ENCODE assay signal across 9 cellular contexts in the genomic region with DNA sequence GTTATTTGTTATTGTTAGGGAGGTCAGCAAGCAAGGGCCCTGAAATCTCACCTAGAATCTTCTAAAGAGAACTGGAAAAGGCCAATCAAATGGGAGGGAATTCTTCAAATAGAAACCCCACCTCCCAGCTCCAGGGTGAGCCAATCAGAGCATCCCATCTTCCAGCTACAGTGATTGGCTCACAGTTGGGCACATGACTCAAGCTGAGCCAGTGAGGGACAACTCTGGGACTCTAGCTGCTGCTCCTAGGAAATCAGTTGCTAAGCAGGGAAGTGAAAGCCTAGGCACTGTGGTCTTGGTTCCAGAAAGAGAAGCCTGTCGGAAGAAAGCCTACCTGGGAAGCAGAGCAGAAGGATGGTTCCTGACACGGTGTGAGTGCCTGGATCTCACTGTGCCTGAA. TPM values are rescaled to one million over a fixed set of nuclear protein-coding genes. Genes with fewer than 3 reads are reported as not detected.
DNase-seq lines count a peak whose midpoint lies in the region; ATAC-seq and TF ChIP-seq lines count a peak whose summit lies in the region.
"Had no signal": no experiment of that assay in that cellular context is flagged by ENCODE, and none has a peak within 500 bp of the region (broad histone marks: within the 10 kb centered on the region; RNA-seq: fewer than 3 reads in every experiment).

No MANE protein-coding gene starts in this region.

- no peak overlapping the region for H3K4me3 ChIP-seq in brain microvascular endothelial cell (ENCODE audit: low read depth, low read length)

- no peak overlapping the region for H3K27ac ChIP-seq in brain microvascular endothelial cell

- no peaks in the 10 kb centered on the region for H3K4me1 Mint-ChIP-seq in activated T-helper 1 cell treated with anti-CD3 and anti-CD28 coated beads, Interleukin-12 subunit alpha, Interleukin-12 subunit beta, Interleukin-2, Interleukin-4 antibody, amounts not matched to agents 30 ng/mL and 10 ng/mL and 1 ng/mL, durations not matched to agents 14 hours and 24 hours and 36 hours (ENCODE audit: low read depth)

- ATAC-seq in HG03439 (IDR thresholded peaks at IDR 0.05; ENCODE audit: unreplicated experiment), result no peak
- ATAC-seq: esophagus mucosa had no signal

- no peak overlapping the region for H3K4me3 Mint-ChIP-seq in activated T-helper 1 cell treated with anti-CD3 and anti-CD28 coated beads, Interleukin-12 subunit alpha, Interleukin-12 subunit beta, Interleukin-2, Interleukin-4 antibody, amounts not matched to agents 30 ng/mL and 10 ng/mL and 1 ng/mL, durations not matched to agents 14 hours and 24 hours and 36 hours

- H3K27me3 ChIP-seq in brain microvascular endothelial cell (replicated peaks), result peaks cover 22% of the 10 kb centered on the region

- in situ Hi-C loops in brain microvascular endothelial cell (cut with HindIII; ENCODE audit: low pct_ligation_motif_present, low sequenced_read_pairs), result no loop called here

- DNase-seq in NCI-H2227 (lab: John Stamatoyannopoulos, UW; ENCODE audit: unreplicated experiment) (peak; percentile 18), NCI-H2227 treated with DMSO at 0.1 percent for 48 hours (lab: John Stamatoyannopoulos, UW) (no peak), NCI-H2081 treated with DMSO at 0.1 percent for 48 hours (lab: John Stamatoyannopoulos, UW) (peak; percentile 8), brain microvascular endothelial cell (peak; percentile 30), pons (ENCODE audit: low spot score) (peak; percentile 43), activated gamma-delta T cell treated with Interleukin-2 at 50 U/mL for 16 hours (no peak)
- no peak for DNase-seq in activated T-helper 1 cell treated with anti-CD3 and anti-CD28 coated beads, Interleukin-12 subunit alpha, Interleukin-12 subunit beta, Interleukin-2, Interleukin-4 antibody, amounts not matched to agents 30 ng/mL and 10 ng/mL and 1 ng/mL, durations not matched to agents 14 hours and 24 hours and 36 hours (ENCODE audit: low spot score)

- TF ChIP-seq CTCF in brain microvascular endothelial cell (IDR thresholded peaks at IDR 0.05; ENCODE audit: low read depth, low read length, missing control alignments), result no peak

- no peak overlapping the region for H3K27ac Mint-ChIP-seq in activated T-helper 1 cell treated with anti-CD3 and anti-CD28 coated beads, Interleukin-12 subunit alpha, Interleukin-12 subunit beta, Interleukin-2, Interleukin-4 antibody, amounts not matched to agents 30 ng/mL and 10 ng/mL and 1 ng/mL, durations not matched to agents 14 hours and 24 hours and 36 hours

- H3K9me3 Mint-ChIP-seq in activated T-helper 1 cell treated with anti-CD3 and anti-CD28 coated beads, Interleukin-12 subunit alpha, Interleukin-12 subunit beta, Interleukin-2, Interleukin-4 antibody, amounts not matched to agents 30 ng/mL and 10 ng/mL and 1 ng/mL, durations not matched to agents 14 hours and 24 hours and 36 hours, result no peaks in the 10 kb centered on the region

- H3K36me3 ChIP-seq in brain microvascular endothelial cell (replicated peaks), result no peaks in the 10 kb centered on the region

- H3K27me3 Mint-ChIP-seq in activated T-helper 1 cell treated with anti-CD3 and anti-CD28 coated beads, Interleukin-12 subunit alpha, Interleukin-12 subunit beta, Interleukin-2, Interleukin-4 antibody, amounts not matched to agents 30 ng/mL and 10 ng/mL and 1 ng/mL, durations not matched to agents 14 hours and 24 hours and 36 hours (ENCODE audit: insufficient read depth), result peaks cover 34% of the 10 kb centered on the region

- intact Hi-C loops in activated T-helper 1 cell treated with anti-CD3 and anti-CD28 coated beads, Interleukin-12 subunit alpha, Interleukin-12 subunit beta, Interleukin-2, Interleukin-4 antibody, amounts not matched to agents 30 ng/mL and 10 ng/mL and 1 ng/mL, durations not matched to agents 14 hours and 24 hours and 36 hours (cut with micrococcal nuclease), result no loop called here

- peaks cover 1% of the 10 kb centered on the region for H3K36me3 Mint-ChIP-seq in activated T-helper 1 cell treated with anti-CD3 and anti-CD28 coated beads, Interleukin-12 subunit alpha, Interleukin-12 subunit beta, Interleukin-2, Interleukin-4 antibody, amounts not matched to agents 30 ng/mL and 10 ng/mL and 1 ng/mL, durations not matched to agents 14 hours and 24 hours and 36 hours (ENCODE audit: low read depth)

RNA-seq across cellular contexts. Expression of a gene that starts 13.4 kb away (rescaled TPM):
- not detected in 2 replicates for total RNA-seq in activated T-helper 1 cell treated with anti-CD3 and anti-CD28 coated beads, Interleukin-12 subunit alpha, Interleukin-12 subunit beta, Interleukin-2, Interleukin-4 antibody, amounts not matched to agents 30 ng/mL and 10 ng/mL and 1 ng/mL, durations not matched to agents 14 hours and 24 hours and 36 hours
- total RNA-seq: esophagus mucosa had no signal

RNA-seq across cellular contexts. Expression of a gene that starts 48.0 kb away (rescaled TPM):
- total RNA-seq in activated T-helper 1 cell treated with anti-CD3 and anti-CD28 coated beads, Interleukin-12 subunit alpha, Interleukin-12 subunit beta, Interleukin-2, Interleukin-4 antibody, amounts not matched to agents 30 ng/mL and 10 ng/mL and 1 ng/mL, durations not matched to agents 14 hours and 24 hours and 36 hours, result 0.20 TPM in 1 of 2 replicates, not detected in the other
- total RNA-seq: esophagus mucosa had no signal

RNA-seq across cellular contexts. Expression of a gene that starts 56.5 kb away (rescaled TPM):
- 50.9 and 52.0 TPM in 2 replicates for total RNA-seq in activated T-helper 1 cell treated with anti-CD3 and anti-CD28 coated beads, Interleukin-12 subunit alpha, Interleukin-12 subunit beta, Interleukin-2, Interleukin-4 antibody, amounts not matched to agents 30 ng/mL and 10 ng/mL and 1 ng/mL, durations not matched to agents 14 hours and 24 hours and 36 hours

Comparison
In these comparisons a context has a peak if more than half of its experiments do, and no peak if none do; other contexts are left out.
1. DNase-seq: peak in NCI-H2227 (single experiment), NCI-H2081 treated with DMSO at 0.1 percent for 48 hours (single experiment), brain microvascular endothelial cell (single experiment) and pons (single experiment); none in NCI-H2227 treated with DMSO at 0.1 percent for 48 hours (single experiment), activated gamma-delta T cell treated with Interleukin-2 at 50 U/mL for 16 hours (single experiment) and activated T-helper 1 cell treated with anti-CD3 and anti-CD28 coated beads, Interleukin-12 subunit alpha, Interleukin-12 subunit beta, Interleukin-2, Interleukin-4 antibody, amounts not matched to agents 30 ng/mL and 10 ng/mL and 1 ng/mL, durations not matched to agents 14 hours and 24 hours and 36 hours (single experiment).